In genomic region chr3:44974406-44974805, GRCh38 we compare ENCODE assay signal across 10 cellular contexts. TPM values are rescaled to one million over a fixed set of nuclear protein-coding genes. Genes with fewer than 3 reads are reported as not detected.
DNase-seq lines count a peak whose midpoint lies in the region; ATAC-seq and TF ChIP-seq lines count a peak whose summit lies in the region.
"Had no signal": no experiment of that assay in that cellular context is flagged by ENCODE, and none has a peak within 500 bp of the region (broad histone marks: within the 10 kb centered on the region; RNA-seq: fewer than 3 reads in every experiment).

No MANE protein-coding gene starts in this region.

- WGBS in iPS DF 6.9 (ENCODE audit: insufficient coverage, insufficient read length): no CpG with 5 or more reads among the region's 4 CpGs
- 91% methylated on average over 4 of the region's 4 CpGs for WGBS in smooth muscle cell (ENCODE audit: low lambda C conversion rate)

- intact Hi-C loops in activated CD4-positive, alpha-beta T cell treated with anti-CD3 and anti-CD28 coated beads, Interleukin-2, amount 10 ng/mL, durations not matched to agents 24 days and 14 days (cut with micrococcal nuclease): no loop called here

- no peaks in the 10 kb centered on the region for H3K9me3 Mint-ChIP-seq in activated CD4-positive, alpha-beta T cell treated with anti-CD3 and anti-CD28 coated beads, Interleukin-2, amount 10 ng/mL, durations not matched to agents 24 days and 14 days
- H3K9me3 Mint-ChIP-seq in activated CD4-positive, alpha-beta memory T cell treated with anti-CD3 and anti-CD28 coated beads, Interleukin-2, amount 10 ng/mL, durations not matched to agents 7 days and 5 days: no peaks in the 10 kb centered on the region

- H3K27me3 Mint-ChIP-seq in activated CD4-positive, alpha-beta T cell treated with anti-CD3 and anti-CD28 coated beads, Interleukin-2, amount 10 ng/mL, durations not matched to agents 24 days and 14 days: no peaks in the 10 kb centered on the region
- H3K27me3 Mint-ChIP-seq in activated CD4-positive, alpha-beta memory T cell treated with anti-CD3 and anti-CD28 coated beads, Interleukin-2, amount 10 ng/mL, durations not matched to agents 7 days and 5 days: no peaks in the 10 kb centered on the region

- H3K79me2 ChIP-seq in smooth muscle cell (ENCODE audit: low read depth): peaks cover 81% of the 10 kb centered on the region

- peaks cover 47% of the 10 kb centered on the region for H4K20me1 ChIP-seq in smooth muscle cell (ENCODE audit: low read depth)

- POLR2A ChIA-PET in activated CD4-positive, alpha-beta memory T cell treated with anti-CD3 and anti-CD28 coated beads, Interleukin-2, amount 10 ng/mL, durations not matched to agents 7 days and 5 days (lab: Charles Lee): interaction anchor here (0.6 to 1.4 kb wide), 3 partner anchors 11 to 212 kb away, joined by 3 to 6 read pairs (median 5); partner anchors contain the start of genes KIAA1143 and KIF15

- H3K27me3 ChIP-seq in iPS DF 6.9 (ENCODE audit: control insufficient read depth, insufficient read depth, low read length) (no peaks in the 10 kb centered on the region), smooth muscle cell (ENCODE audit: low read depth) (no peaks in the 10 kb centered on the region)

- H3K4me1 ChIP-seq in iPS DF 6.9 (ENCODE audit: control insufficient read depth, insufficient read depth, low read length) (peaks cover 2% of the 10 kb centered on the region; the same call in 1 of the 2 replicates), smooth muscle cell (ENCODE audit: low read depth) (peaks cover 12% of the 10 kb centered on the region)

- H3K36me3 ChIP-seq in iPS DF 6.9 (ENCODE audit: control insufficient read depth, insufficient read depth, low read length) (no peaks in the 10 kb centered on the region), smooth muscle cell (ENCODE audit: low read depth) (no peaks in the 10 kb centered on the region)

- no peak for TF ChIP-seq CTCF in smooth muscle cell (IDR thresholded peaks at IDR 0.05; ENCODE audit: borderline replicate concordance, insufficient read depth, poor library complexity, severe bottlenecking)

- H3K4me2 ChIP-seq in smooth muscle cell: peak overlapping the region; percentile 99

- H3K27ac ChIP-seq in iPS DF 6.9 (ENCODE audit: low read length): no peak overlapping the region
- H3K27ac ChIP-seq in smooth muscle cell (ENCODE audit: low read depth): no peak overlapping the region

- DNase-seq in activated CD4-positive, alpha-beta T cell treated with anti-CD3 and anti-CD28 coated beads, Interleukin-2, amount 10 ng/mL, durations not matched to agents 24 days and 14 days: no peak
- DNase-seq in activated CD4-positive, alpha-beta T cell treated with anti-CD3 and anti-CD28 coated beads for 1 hour: no peak
- no peak for DNase-seq in activated CD4-positive, alpha-beta memory T cell treated with anti-CD3 and anti-CD28 coated beads, Interleukin-2, amount 10 ng/mL, durations not matched to agents 7 days and 5 days
- DNase-seq in iPS DF 6.9 (ENCODE audit: low read depth, low spot score) (no peak), smooth muscle cell (lab: John Stamatoyannopoulos, UW; ENCODE audit: unreplicated experiment) (no peak), COLO829 (ENCODE audit: low spot score) (no peak), SIG-M5 treated with dmso at 0.1 percent for 504 hours (lab: John Stamatoyannopoulos, UW; ENCODE audit: unreplicated experiment) (no peak)
- DNase-seq: KG1, T-helper 9 cell had no signal

- H3K9me3 ChIP-seq in iPS DF 6.9 (ENCODE audit: control insufficient read depth, insufficient read depth, low read length): no peaks in the 10 kb centered on the region
- H3K9me3 ChIP-seq in smooth muscle cell (replicated peaks; ENCODE audit: low read depth): no peaks in the 10 kb centered on the region

- peak overlapping the region; percentile 98 for H3K4me3 Mint-ChIP-seq in activated CD4-positive, alpha-beta T cell treated with anti-CD3 and anti-CD28 coated beads, Interleukin-2, amount 10 ng/mL, durations not matched to agents 24 days and 14 days
- peak overlapping the region; percentile 88 for H3K4me3 Mint-ChIP-seq in activated CD4-positive, alpha-beta memory T cell treated with anti-CD3 and anti-CD28 coated beads, Interleukin-2, amount 10 ng/mL, durations not matched to agents 7 days and 5 days

- no peak for ATAC-seq in GM18861 (IDR thresholded peaks at IDR 0.05; ENCODE audit: unreplicated experiment)

- no peak overlapping the region for H3K9ac ChIP-seq in smooth muscle cell (ENCODE audit: low read depth)

- H3K4me3 ChIP-seq in iPS DF 6.9 (ENCODE audit: low read length) (peak overlapping the region; percentile 1; the same call in 1 of the 2 replicates), smooth muscle cell (peak overlapping the region; percentile 100)

- CTCF ChIA-PET in activated CD4-positive, alpha-beta memory T cell treated with anti-CD3 and anti-CD28 coated beads, Interleukin-2, amount 10 ng/mL, durations not matched to agents 7 days and 5 days (lab: Charles Lee): interaction anchor here (0.6 to 4.2 kb wide), 5 partner anchors 13 to 682 kb away, joined by 3 to 14 read pairs (median 3); no protein-coding TSS in a partner anchor

- no peak overlapping the region for H3K27ac Mint-ChIP-seq in activated CD4-positive, alpha-beta T cell treated with anti-CD3 and anti-CD28 coated beads, Interleukin-2, amount 10 ng/mL, durations not matched to agents 24 days and 14 days
- no peak overlapping the region for H3K27ac Mint-ChIP-seq in activated CD4-positive, alpha-beta memory T cell treated with anti-CD3 and anti-CD28 coated beads, Interleukin-2, amount 10 ng/mL, durations not matched to agents 7 days and 5 days

- peaks cover 3% of the 10 kb centered on the region for H3F3A ChIP-seq in smooth muscle cell (ENCODE audit: low read depth)

- peaks cover 48% of the 10 kb centered on the region for H3K4me1 Mint-ChIP-seq in activated CD4-positive, alpha-beta T cell treated with anti-CD3 and anti-CD28 coated beads, Interleukin-2, amount 10 ng/mL, durations not matched to agents 24 days and 14 days
- H3K4me1 Mint-ChIP-seq in activated CD4-positive, alpha-beta memory T cell treated with anti-CD3 and anti-CD28 coated beads, Interleukin-2, amount 10 ng/mL, durations not matched to agents 7 days and 5 days: peaks cover 62% of the 10 kb centered on the region

- H3K36me3 Mint-ChIP-seq in activated CD4-positive, alpha-beta T cell treated with anti-CD3 and anti-CD28 coated beads, Interleukin-2, amount 10 ng/mL, durations not matched to agents 24 days and 14 days (ENCODE audit: low read depth): peaks cover 20% of the 10 kb centered on the region
- peaks cover 30% of the 10 kb centered on the region for H3K36me3 Mint-ChIP-seq in activated CD4-positive, alpha-beta memory T cell treated with anti-CD3 and anti-CD28 coated beads, Interleukin-2, amount 10 ng/mL, durations not matched to agents 7 days and 5 days (ENCODE audit: low read depth)

- no peak overlapping the region for H2AFZ ChIP-seq in smooth muscle cell (ENCODE audit: low read depth)

RNA-seq across cellular contexts. Expression of gene ZDHHC3, which starts 1.6 kb away (rescaled TPM):
- 42.0 and 46.2 TPM in 2 replicates for total RNA-seq in activated CD4-positive, alpha-beta T cell treated with anti-CD3 and anti-CD28 coated beads, Interleukin-2, amount 10 ng/mL, durations not matched to agents 24 days and 14 days
- 10 to 100 TPM; 46.6 to 51.6 TPM for total RNA-seq in activated CD4-positive, alpha-beta memory T cell treated with anti-CD3 and anti-CD28 coated beads, Interleukin-2, amount 10 ng/mL, durations not matched to agents 7 days and 5 days
- 38.2 and 63.7 TPM in 2 replicates for total RNA-seq in smooth muscle cell
- polyA plus RNA-seq in smooth muscle cell: 34.8 and 40.5 TPM in 2 replicates

RNA-seq across cellular contexts. Expression of gene EXOSC7, which starts 1.6 kb away (rescaled TPM):
- 95.5 and 97.9 TPM in 2 replicates for total RNA-seq in activated CD4-positive, alpha-beta T cell treated with anti-CD3 and anti-CD28 coated beads, Interleukin-2, amount 10 ng/mL, durations not matched to agents 24 days and 14 days
- total RNA-seq in activated CD4-positive, alpha-beta memory T cell treated with anti-CD3 and anti-CD28 coated beads, Interleukin-2, amount 10 ng/mL, durations not matched to agents 7 days and 5 days: 10 to 100 TPM; 38.0 to 40.8 TPM
- total RNA-seq in smooth muscle cell: 42.2 and 48.7 TPM in 2 replicates
- polyA plus RNA-seq in smooth muscle cell: 49.0 and 61.2 TPM in 2 replicates

RNA-seq across cellular contexts. Expression of gene CLEC3B, which starts 51.7 kb away (rescaled TPM):
- total RNA-seq in activated CD4-positive, alpha-beta T cell treated with anti-CD3 and anti-CD28 coated beads, Interleukin-2, amount 10 ng/mL, durations not matched to agents 24 days and 14 days: not detected in 2 replicates
- total RNA-seq in activated CD4-positive, alpha-beta memory T cell treated with anti-CD3 and anti-CD28 coated beads, Interleukin-2, amount 10 ng/mL, durations not matched to agents 7 days and 5 days: not detected
- not detected in 2 replicates for total RNA-seq in smooth muscle cell
- 0.58 TPM in 1 of 2 replicates, not detected in the other for polyA plus RNA-seq in smooth muscle cell
